Comparison of ENCODE assay signal across 8 cellular contexts in the genomic region with DNA sequence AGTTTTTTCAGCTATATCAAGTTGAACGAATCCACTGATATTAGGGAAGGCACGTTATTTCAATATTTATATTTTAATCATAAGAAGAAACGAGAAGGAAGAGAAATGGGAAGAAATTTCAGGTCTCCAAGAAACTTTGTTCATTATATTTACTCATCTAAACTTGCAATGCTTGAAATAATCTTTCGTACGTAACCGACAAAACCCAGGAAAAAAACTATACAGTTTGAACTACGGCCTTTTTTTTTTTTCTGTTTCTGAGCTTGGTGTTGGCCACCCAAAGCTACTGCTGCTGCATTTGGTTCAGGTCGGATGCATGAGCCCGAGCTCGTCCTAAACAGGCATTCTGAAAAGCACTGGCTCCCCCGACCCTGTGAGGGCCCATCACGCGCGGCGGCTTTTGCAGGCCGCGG. TPM values are rescaled to one million over a fixed set of nuclear protein-coding genes. Genes with fewer than 3 reads are reported as not detected.
DNase-seq lines count a peak whose midpoint lies in the region; ATAC-seq and TF ChIP-seq lines count a peak whose summit lies in the region.

No MANE protein-coding gene starts in this region.

- peak overlapping the region; percentile 90 for H3K27ac ChIP-seq in left ventricle myocardium inferior (replicated peaks)
- peak overlapping the region; percentile 46 for H3K27ac ChIP-seq in mesenchymal stem cell (ENCODE audit: low read length, poor library complexity, severe bottlenecking)
- H3K27ac ChIP-seq in urinary bladder (ENCODE audit: low read depth): peak overlapping the region; percentile 96

- peak overlapping the region; percentile 83 to 90 (median 87) for H3K4me3 Mint-ChIP-seq in brain

- H2AFZ ChIP-seq in mesenchymal stem cell (ENCODE audit: low read depth, low read length): peak overlapping the region; percentile 95

- H3K4me2 ChIP-seq in mesenchymal stem cell (ENCODE audit: low read length, poor library complexity, severe bottlenecking): peak overlapping the region; percentile 49

- H2BK120ac ChIP-seq in mesenchymal stem cell (ENCODE audit: low read depth, low read length): peak overlapping the region; percentile 11

- H3K14ac ChIP-seq in mesenchymal stem cell (ENCODE audit: low read length in 2 of 2): peak overlapping the region in 1 of 2 experiments; percentile 96

- ATAC-seq in left ventricle myocardium superior: no peak
- no peak for ATAC-seq in GM19452 (IDR thresholded peaks at IDR 0.05; ENCODE audit: unreplicated experiment)

- H3K23ac ChIP-seq in mesenchymal stem cell (ENCODE audit: low read length in 2 of 2): peak overlapping the region in 1 of 2 experiments; percentile 97

- H3K4me3 ChIP-seq in left ventricle myocardium inferior: peak overlapping the region; percentile 83
- H3K4me3 ChIP-seq in mesenchymal stem cell (ENCODE audit: insufficient read depth in 1 of 2, low read depth in 1 of 2, low read length in 2 of 2): peak overlapping the region; percentile 83 to 97
- H3K4me3 ChIP-seq in urinary bladder (ENCODE audit: low read depth, low read length): peak overlapping the region; percentile 57

- H2BK15ac ChIP-seq in mesenchymal stem cell (ENCODE audit: low read depth, poor library complexity, severe bottlenecking): no peak overlapping the region

- H3K18ac ChIP-seq in mesenchymal stem cell (ENCODE audit: low read depth in 1 of 2, low read length in 2 of 2): peak overlapping the region in 1 of 2 experiments; percentile 97

- H3K27ac Mint-ChIP-seq in brain: peak overlapping the region in 3 of 5 experiments; percentile 52 to 95 (median 80)

- TF ChIP-seq CTCF in left ventricle myocardium inferior (IDR thresholded peaks at IDR 0.05; ENCODE audit: borderline replicate concordance) (no peak), brain (conservative IDR thresholded peaks at IDR 0.05) (no peak)

- H3K36me3 Mint-ChIP-seq in brain: no peaks in the 10 kb centered on the region

- intact Hi-C loops in left ventricle myocardium inferior (cut with micrococcal nuclease) (loop anchor here (5.0 kb wide), 1 partner anchor 399 kb away; no protein-coding TSS in a partner anchor), left ventricle myocardium superior (cut with micrococcal nuclease) (no loop called here)

- under 1% methylated on average over 14 of the region's 17 CpGs for WGBS in mesenchymal stem cell
- WGBS in urinary bladder: 7% methylated on average over 17 of the region's 17 CpGs

- H3K79me1 ChIP-seq in mesenchymal stem cell (replicated peaks; ENCODE audit: low read length, poor library complexity, severe bottlenecking): no peaks in the 10 kb centered on the region

- peaks cover 54% of the 10 kb centered on the region for H3K27me3 Mint-ChIP-seq in brain

- H3K36me3 ChIP-seq in left ventricle myocardium inferior: no peaks in the 10 kb centered on the region
- H3K36me3 ChIP-seq in mesenchymal stem cell (ENCODE audit: control insufficient read depth in 1 of 2, insufficient read depth in 2 of 2, low read depth in 1 of 2, low read length in 2 of 2): no peaks in the 10 kb centered on the region
- H3K36me3 ChIP-seq in urinary bladder (ENCODE audit: insufficient read depth): no peaks in the 10 kb centered on the region

- peak overlapping the region; percentile 83 for H4K8ac ChIP-seq in mesenchymal stem cell (ENCODE audit: low read length)

- H3K4me1 ChIP-seq in left ventricle myocardium inferior (peaks cover 28% of the 10 kb centered on the region), mesenchymal stem cell (ENCODE audit: control insufficient read depth, insufficient read depth, low read depth, low read length) (peaks cover 5% of the 10 kb centered on the region), urinary bladder (ENCODE audit: insufficient read depth) (no peaks in the 10 kb centered on the region)

- peak overlapping the region; percentile 91 for H3K9ac ChIP-seq in mesenchymal stem cell (ENCODE audit: low read length)

- peaks cover 33% of the 10 kb centered on the region for H3K4me1 Mint-ChIP-seq in brain

- H2AK5ac ChIP-seq in mesenchymal stem cell (ENCODE audit: low read length, severe bottlenecking): no peak overlapping the region

- DNase-seq in left ventricle myocardium inferior (no peak), left ventricle myocardium superior (no peak), mesenchymal stem cell (no peak), amygdala (lab: John Stamatoyannopoulos, UW) (no peak), islet precursor cell (no peak)

- peak overlapping the region; percentile 13 to 75 for H3K4ac ChIP-seq in mesenchymal stem cell (ENCODE audit: low read depth in 1 of 2, low read length in 2 of 2)

- H3K27me3 ChIP-seq in left ventricle myocardium inferior (ENCODE audit: low read depth): peaks cover 33% of the 10 kb centered on the region
- H3K27me3 ChIP-seq in mesenchymal stem cell (ENCODE audit: control insufficient read depth in 1 of 2, insufficient read depth in 1 of 2, low read length in 2 of 2): peaks cover 0 to 5% of the 10 kb centered on the region in 2 experiments

- no peaks in the 10 kb centered on the region for H3K9me3 Mint-ChIP-seq in brain

- no peak overlapping the region for H4K91ac ChIP-seq in mesenchymal stem cell (ENCODE audit: low read length)

- H3K9me3 ChIP-seq in left ventricle myocardium inferior (replicated peaks) (no peaks in the 10 kb centered on the region), mesenchymal stem cell (ENCODE audit: control insufficient read depth, low read length) (no peaks in the 10 kb centered on the region)

- H2BK12ac ChIP-seq in mesenchymal stem cell (ENCODE audit: low read length in 2 of 2): no peak overlapping the region

- H2BK5ac ChIP-seq in mesenchymal stem cell (ENCODE audit: low read depth, low read length, poor library complexity, severe bottlenecking): peak overlapping the region; percentile 83

RNA-seq across cellular contexts. Expression of gene PERP, which starts 0.5 kb away (rescaled TPM):
- total RNA-seq in left ventricle myocardium inferior: 53.9 TPM
- 61.9 TPM for total RNA-seq in left ventricle myocardium superior
- 57.7 TPM for polyA plus RNA-seq in brain (ENCODE audit: insufficient read depth, low read depth, low replicate concordance)
- polyA plus RNA-seq in mesenchymal stem cell (2013, experiment 1 of 2): 54.7 TPM
- 58.3 TPM for polyA plus RNA-seq in mesenchymal stem cell (2013, experiment 2 of 2)
- 27.6 TPM for total RNA-seq in urinary bladder
- polyA plus RNA-seq in urinary bladder: 28.8 TPM

RNA-seq across cellular contexts. Expression of gene ARFGEF3, which starts 55.1 kb away (rescaled TPM):
- 2.0 TPM for total RNA-seq in left ventricle myocardium inferior
- total RNA-seq in left ventricle myocardium superior: 2.3 TPM
- 17.7 TPM for polyA plus RNA-seq in brain (ENCODE audit: insufficient read depth, low read depth, low replicate concordance)
- polyA plus RNA-seq in mesenchymal stem cell (2013, experiment 1 of 2): 0.62 TPM
- 0.59 TPM for polyA plus RNA-seq in mesenchymal stem cell (2013, experiment 2 of 2)
- total RNA-seq in urinary bladder: 9.6 TPM
- 1.3 TPM for polyA plus RNA-seq in urinary bladder

Comparison
In these comparisons a context has a peak if more than half of its experiments do, and no peak if none do; other contexts are left out.
1. H3K27ac ChIP-seq: peak in every context shown above with its lines; median percentile 96 in urinary bladder; 90 in left ventricle myocardium inferior; 46 in mesenchymal stem cell.